ENCODE assay signal across 15 cellular contexts in genomic region chr21:38156200-38156599, GRCh38.
DNase-seq lines count a peak whose midpoint lies in the region; TF ChIP-seq lines count a peak whose summit lies in the region.
"Had no signal": no experiment of that assay in that cellular context is flagged by ENCODE, and none has a peak within 500 bp of the region (broad histone marks: within the 10 kb centered on the region; RNA-seq: fewer than 3 reads in every experiment).

No MANE protein-coding gene starts in this region.

- POLR2A ChIA-PET in BJ (lab: Charles Lee) = no interaction called here

- CTCF ChIA-PET in BJ (lab: Yijun Ruan, JAX) = interaction anchor here (0.6 to 17.0 kb wide), 5 partner anchors 14 to 951 kb away, joined by 3 to 263 read pairs (median 4); no protein-coding TSS in a partner anchor

- TF ChIP-seq CTCF in BJ (IDR thresholded peaks at IDR 0.05; ENCODE audit: insufficient read depth, low read depth, low read length) = no peak
- no peak for TF ChIP-seq CTCF in fibroblast of the aortic adventitia (IDR thresholded peaks at IDR 0.05; ENCODE audit: insufficient read depth, low read length)
- no peak for TF ChIP-seq CTCF in GM20000 (IDR thresholded peaks at IDR 0.05; ENCODE audit: extremely low read depth, missing control alignments)

- H3K4me3 ChIP-seq in BJ (ENCODE audit: low read depth, low read length) = no peak overlapping the region
- H3K4me3 ChIP-seq in fibroblast of the aortic adventitia (ENCODE audit: low read depth, low read length) = no peak overlapping the region
- H3K4me3 ChIP-seq: BLaER1 treated with 17β-estradiol and CSF1 and Interleukin-3, amounts not matched to agents 10 nM and 100 nM had no signal

- DNase-seq in AG08395 (ENCODE audit: low spot score) (peak; percentile 31), BJ (ENCODE audit: low read depth) (peak; percentile 59), GM04504 (ENCODE audit: low read depth) (peak; percentile 23), fibroblast of the aortic adventitia (ENCODE audit: low read depth) (peak; percentile 9), NCI-H2029 treated with DMSO at 0.1 percent for 48 hours (lab: John Stamatoyannopoulos, UW) (no peak), T1000 (lab: John Stamatoyannopoulos, UW) (no peak), GM20000 (ENCODE audit: low spot score) (no peak), H4 (ENCODE audit: low spot score) (no peak)
- DNase-seq: Calu3; CD4-positive, alpha-beta memory T cell; COR-L47; DMS53; DMS79 treated with DMSO at 0.1 percent for 48 hours; H9 had no signal

- H3K27me3 ChIP-seq in BJ (ENCODE audit: control insufficient read depth, insufficient read depth, low read length) = no peaks in the 10 kb centered on the region; the same call in 1 of the 2 replicates
- H3K27me3 ChIP-seq: BLaER1 treated with 17β-estradiol and CSF1 and Interleukin-3, amounts not matched to agents 10 nM and 100 nM had no signal

- no peaks in the 10 kb centered on the region for H3K36me3 ChIP-seq in BJ (ENCODE audit: control insufficient read depth, insufficient read depth, low read length)
- H3K36me3 ChIP-seq: BLaER1 treated with 17β-estradiol and CSF1 and Interleukin-3, amounts not matched to agents 10 nM and 100 nM had no signal

Comparison
In these comparisons a context has a peak if more than half of its experiments do, and no peak if none do; other contexts are left out.
1. DNase-seq: peak in AG08395 (single experiment), BJ (single experiment), GM04504 (single experiment) and fibroblast of the aortic adventitia (single experiment); none in NCI-H2029 treated with DMSO at 0.1 percent for 48 hours (single experiment), T1000 (single experiment), GM20000 (single experiment) and H4 (single experiment).